ENCODE assay signal across 13 cellular contexts in genomic region chr1:246679211-246680177, GRCh38. TPM values are rescaled to one million over a fixed set of nuclear protein-coding genes. Genes with fewer than 3 reads are reported as not detected.
DNase-seq lines count a peak whose midpoint lies in the region; ATAC-seq, FAIRE-seq and TF ChIP-seq lines count a peak whose summit lies in the region.
"Had no signal": no experiment of that assay in that cellular context is flagged by ENCODE, and none has a peak within 500 bp of the region (broad histone marks: within the 10 kb centered on the region; RNA-seq: fewer than 3 reads in every experiment).

No MANE protein-coding gene starts in this region.

- no peaks in the 10 kb centered on the region for H3K36me3 Mint-ChIP-seq in activated naive CD4-positive, alpha-beta T cell treated with anti-CD3 and anti-CD28 coated beads, Interleukin-2, amount 50 U/mL, for 72 hours
- H3K36me3 Mint-ChIP-seq in activated naive CD4-positive, alpha-beta T cell treated with anti-CD3 and anti-CD28 coated beads, Interleukin-2, amount 10 ng/mL, durations not matched to agents 7 days and 5 days: no peaks in the 10 kb centered on the region
- H3K36me3 Mint-ChIP-seq in astrocyte (ENCODE audit: low read depth, unreplicated experiment): no peaks in the 10 kb centered on the region
- no peaks in the 10 kb centered on the region for H3K36me3 Mint-ChIP-seq in activated T-cell treated with anti-CD3 and anti-CD28 coated beads, Interleukin-2, amount 50 U/mL, for 24 hours (ENCODE audit: low read depth)

- CTCF ChIA-PET in activated naive CD4-positive, alpha-beta T cell treated with anti-CD3 and anti-CD28 coated beads, Interleukin-2, amount 10 ng/mL, durations not matched to agents 7 days and 5 days (lab: Charles Lee): no interaction called here

- H2AK5ac ChIP-seq in mesenchymal stem cell (ENCODE audit: low read length, severe bottlenecking): no peak overlapping the region

- no peak for ATAC-seq in activated naive CD4-positive, alpha-beta T cell treated with anti-CD3 and anti-CD28 coated beads, Interleukin-2, amount 50 U/mL, for 72 hours

- H3K4me1 Mint-ChIP-seq in activated naive CD4-positive, alpha-beta T cell treated with anti-CD3 and anti-CD28 coated beads, Interleukin-2, amount 10 ng/mL, durations not matched to agents 7 days and 5 days: no peaks in the 10 kb centered on the region
- H3K4me1 Mint-ChIP-seq in astrocyte (ENCODE audit: low read depth, unreplicated experiment): peaks cover 4% of the 10 kb centered on the region
- H3K4me1 Mint-ChIP-seq in activated T-cell treated with anti-CD3 and anti-CD28 coated beads, Interleukin-2, amount 50 U/mL, for 24 hours (ENCODE audit: low read depth): no peaks in the 10 kb centered on the region

- no peak overlapping the region for H2BK5ac ChIP-seq in mesenchymal stem cell (ENCODE audit: low read depth, low read length, poor library complexity, severe bottlenecking)

- no peak overlapping the region for H2BK120ac ChIP-seq in mesenchymal stem cell (ENCODE audit: low read depth, low read length)

- no peak overlapping the region for H3K4ac ChIP-seq in mesenchymal stem cell (ENCODE audit: low read depth in 1 of 2, low read length in 2 of 2)

- no peak overlapping the region for H3K23ac ChIP-seq in mesenchymal stem cell (ENCODE audit: low read length in 2 of 2)

- no peaks in the 10 kb centered on the region for H4K20me1 ChIP-seq in astrocyte (ENCODE audit: insufficient read depth, low read length)

- H3K9me3 Mint-ChIP-seq in activated naive CD4-positive, alpha-beta T cell treated with anti-CD3 and anti-CD28 coated beads, Interleukin-2, amount 50 U/mL, for 72 hours: no peaks in the 10 kb centered on the region
- H3K9me3 Mint-ChIP-seq in activated naive CD4-positive, alpha-beta T cell treated with anti-CD3 and anti-CD28 coated beads, Interleukin-2, amount 10 ng/mL, durations not matched to agents 7 days and 5 days: no peaks in the 10 kb centered on the region
- no peaks in the 10 kb centered on the region for H3K9me3 Mint-ChIP-seq in astrocyte (ENCODE audit: unreplicated experiment)
- H3K9me3 Mint-ChIP-seq in activated T-cell treated with anti-CD3 and anti-CD28 coated beads, Interleukin-2, amount 50 U/mL, for 24 hours: no peaks in the 10 kb centered on the region

- no peak overlapping the region for H3K18ac ChIP-seq in mesenchymal stem cell (ENCODE audit: low read depth in 1 of 2, low read length in 2 of 2)

- H2AFZ ChIP-seq in astrocyte (ENCODE audit: low read depth, low read length): no peak overlapping the region
- H2AFZ ChIP-seq in mesenchymal stem cell (ENCODE audit: low read depth, low read length): no peak overlapping the region

- H3K27me3 Mint-ChIP-seq in activated naive CD4-positive, alpha-beta T cell treated with anti-CD3 and anti-CD28 coated beads, Interleukin-2, amount 10 ng/mL, durations not matched to agents 7 days and 5 days: no peaks in the 10 kb centered on the region
- no peaks in the 10 kb centered on the region for H3K27me3 Mint-ChIP-seq in astrocyte (ENCODE audit: low read depth, unreplicated experiment)
- no peaks in the 10 kb centered on the region for H3K27me3 Mint-ChIP-seq in activated T-cell treated with anti-CD3 and anti-CD28 coated beads, Interleukin-2, amount 50 U/mL, for 24 hours
- H3K27me3 Mint-ChIP-seq: activated naive CD8-positive, alpha-beta T cell had no signal

- peak overlapping the region; percentile 7 for H4K8ac ChIP-seq in mesenchymal stem cell (ENCODE audit: low read length)

- DNase-seq in activated naive CD4-positive, alpha-beta T cell treated with anti-CD3 and anti-CD28 coated beads, Interleukin-2, amount 50 U/mL, for 72 hours (ENCODE audit: low spot score in 2 of 2): no peak
- no peak for DNase-seq in activated naive CD4-positive, alpha-beta T cell treated with anti-CD3 and anti-CD28 coated beads, Interleukin-2, amount 10 ng/mL, durations not matched to agents 7 days and 5 days
- DNase-seq in astrocyte (ENCODE audit: low read depth) (no peak), mesenchymal stem cell (peak; percentile 9), erythroblast (lab: John Stamatoyannopoulos, UW) (no peak), T-helper 1 cell (no peak)
- no peak for DNase-seq in activated T-cell treated with anti-CD3 and anti-CD28 coated beads, Interleukin-2, amount 50 U/mL, for 24 hours
- DNase-seq: central memory CD4-positive, alpha-beta T cell; NCI-H2081 had no signal

- no peaks in the 10 kb centered on the region for H3K79me1 ChIP-seq in mesenchymal stem cell (replicated peaks; ENCODE audit: low read length, poor library complexity, severe bottlenecking)

- no peak overlapping the region for H3K9ac ChIP-seq in astrocyte (ENCODE audit: low read length)
- H3K9ac ChIP-seq in mesenchymal stem cell (ENCODE audit: low read length): peak overlapping the region; percentile 19

- no peak overlapping the region for H3K4me3 Mint-ChIP-seq in activated naive CD4-positive, alpha-beta T cell treated with anti-CD3 and anti-CD28 coated beads, Interleukin-2, amount 10 ng/mL, durations not matched to agents 7 days and 5 days
- H3K4me3 Mint-ChIP-seq in astrocyte (ENCODE audit: unreplicated experiment): no peak overlapping the region
- no peak overlapping the region for H3K4me3 Mint-ChIP-seq in activated T-cell treated with anti-CD3 and anti-CD28 coated beads, Interleukin-2, amount 50 U/mL, for 24 hours
- H3K4me3 Mint-ChIP-seq: activated naive CD8-positive, alpha-beta T cell had no signal

- H3K4me2 ChIP-seq in astrocyte (ENCODE audit: low read length) (no peak overlapping the region), mesenchymal stem cell (ENCODE audit: low read length, poor library complexity, severe bottlenecking) (no peak overlapping the region)

- H3K79me2 ChIP-seq in astrocyte (ENCODE audit: insufficient read depth, low read length): no peaks in the 10 kb centered on the region

- H3K27ac ChIP-seq in astrocyte (ENCODE audit: low read depth, low read length) (no peak overlapping the region), mesenchymal stem cell (ENCODE audit: low read length, poor library complexity, severe bottlenecking) (no peak overlapping the region), temporal lobe (ENCODE audit: low read depth, low read length) (peak overlapping the region; percentile 47)
- H3K27ac ChIP-seq: SK-N-MC, VCaP had no signal

- no peak for TF ChIP-seq POLR2A in erythroblast (IDR thresholded peaks at IDR 0.05; ENCODE audit: low read length)

- WGBS in mesenchymal stem cell: 81% methylated on average over 12 of the region's 12 CpGs

- no peaks in the 10 kb centered on the region for H3K9me3 ChIP-seq in astrocyte (ENCODE audit: insufficient read depth, low read depth, low read length)
- H3K9me3 ChIP-seq in mesenchymal stem cell (ENCODE audit: control insufficient read depth, low read length): no peaks in the 10 kb centered on the region

- no peak for FAIRE-seq in astrocyte (lab: Jason Lieb, UNC)

- peak overlapping the region; percentile 22 to 35 for H3K27ac Mint-ChIP-seq in activated naive CD4-positive, alpha-beta T cell treated with anti-CD3 and anti-CD28 coated beads, Interleukin-2, amount 50 U/mL, for 72 hours
- no peak overlapping the region for H3K27ac Mint-ChIP-seq in activated naive CD4-positive, alpha-beta T cell treated with anti-CD3 and anti-CD28 coated beads, Interleukin-2, amount 10 ng/mL, durations not matched to agents 7 days and 5 days
- peak overlapping the region; percentile 14 for H3K27ac Mint-ChIP-seq in astrocyte (ENCODE audit: unreplicated experiment)
- H3K27ac Mint-ChIP-seq in activated T-cell treated with anti-CD3 and anti-CD28 coated beads, Interleukin-2, amount 50 U/mL, for 24 hours: no peak overlapping the region
- H3K27ac Mint-ChIP-seq: activated naive CD8-positive, alpha-beta T cell had no signal

- no peak for TF ChIP-seq CTCF in astrocyte (IDR thresholded peaks at IDR 0.05; ENCODE audit: insufficient read depth, low read depth, low read length)

- H3K4me3 ChIP-seq in astrocyte (ENCODE audit: insufficient read depth, low read depth, low read length) (no peak overlapping the region), mesenchymal stem cell (ENCODE audit: insufficient read depth in 1 of 2, low read depth in 1 of 2, low read length in 2 of 2) (no peak overlapping the region)
- H3K4me3 ChIP-seq: SK-N-MC had no signal

- no peak overlapping the region for H2BK12ac ChIP-seq in mesenchymal stem cell (ENCODE audit: low read length in 2 of 2)

- H3K27me3 ChIP-seq in astrocyte (ENCODE audit: insufficient read depth, low read length) (no peaks in the 10 kb centered on the region), mesenchymal stem cell (ENCODE audit: control insufficient read depth in 1 of 2, insufficient read depth in 1 of 2, low read length in 2 of 2) (no peaks in the 10 kb centered on the region)

- H3K36me3 ChIP-seq in astrocyte (ENCODE audit: insufficient read depth, low read length): no peaks in the 10 kb centered on the region
- H3K36me3 ChIP-seq in mesenchymal stem cell (ENCODE audit: control insufficient read depth in 1 of 2, insufficient read depth in 2 of 2, low read depth in 1 of 2, low read length in 2 of 2): no peaks in the 10 kb centered on the region

- H2BK15ac ChIP-seq in mesenchymal stem cell (ENCODE audit: low read depth, poor library complexity, severe bottlenecking): no peak overlapping the region

- no peak overlapping the region for H4K91ac ChIP-seq in mesenchymal stem cell (ENCODE audit: low read length)

- H3K4me1 ChIP-seq in astrocyte (ENCODE audit: insufficient read depth, low read length) (peaks cover 5% of the 10 kb centered on the region), mesenchymal stem cell (ENCODE audit: control insufficient read depth, insufficient read depth, low read depth, low read length) (no peaks in the 10 kb centered on the region)

- no peak overlapping the region for H3K14ac ChIP-seq in mesenchymal stem cell (ENCODE audit: low read length in 2 of 2)

RNA-seq across cellular contexts. Expression of gene SCCPDH, which starts 44.7 kb away (rescaled TPM):
- 10 to 100 TPM; 13.5 to 32.3 TPM for total RNA-seq in activated naive CD4-positive, alpha-beta T cell treated with anti-CD3 and anti-CD28 coated beads, Interleukin-2, amount 50 U/mL, for 72 hours
- 23.9 and 25.0 TPM in 2 replicates for total RNA-seq in astrocyte
- polyA plus RNA-seq in mesenchymal stem cell (2013, experiment 1 of 2): 25.2 TPM
- 26.5 TPM for polyA plus RNA-seq in mesenchymal stem cell (2013, experiment 2 of 2)
- total RNA-seq in temporal lobe: 55.8 TPM

Comparison
In these comparisons a context has a peak if more than half of its experiments do, and no peak if none do; other contexts are left out.
1. H3K27ac Mint-ChIP-seq: peak in activated naive CD4-positive, alpha-beta T cell treated with anti-CD3 and anti-CD28 coated beads, Interleukin-2, amount 50 U/mL, for 72 hours (2 of 2) and astrocyte (single experiment); none in activated naive CD4-positive, alpha-beta T cell treated with anti-CD3 and anti-CD28 coated beads, Interleukin-2, amount 10 ng/mL, durations not matched to agents 7 days and 5 days (single experiment) and activated T-cell treated with anti-CD3 and anti-CD28 coated beads, Interleukin-2, amount 50 U/mL, for 24 hours (single experiment).